1 cellular context compared by ENCODE assay signal in the genomic region with DNA sequence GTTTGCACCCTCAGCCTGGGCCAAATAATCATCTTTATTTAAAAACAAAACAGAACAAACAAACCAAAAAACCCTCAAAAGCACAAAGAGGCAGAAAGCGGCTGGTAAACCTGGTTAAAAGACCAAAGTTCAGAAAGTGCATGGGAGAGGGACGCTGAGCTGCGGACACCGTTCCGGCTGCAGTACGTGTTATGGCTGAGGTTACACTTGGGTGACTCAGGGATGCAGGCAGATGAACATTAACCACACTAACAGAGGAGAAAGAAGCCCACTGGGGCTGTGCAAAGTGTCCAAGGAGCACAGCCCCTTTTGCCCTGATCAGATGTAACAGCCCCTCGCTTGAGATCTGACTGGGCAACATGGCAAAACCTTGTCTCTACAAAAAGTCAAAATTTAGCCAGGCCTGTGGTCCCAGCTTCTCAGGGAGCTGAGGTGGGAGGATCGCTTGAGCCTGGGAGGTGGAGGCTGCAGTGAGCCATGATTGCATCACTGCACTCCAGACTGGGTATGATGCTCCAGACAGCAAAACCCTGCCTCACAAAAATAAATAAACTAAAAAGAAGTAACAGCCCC.
TF ChIP-seq lines count a peak whose summit lies in the region.

No MANE protein-coding gene starts in this region.

TF ChIP-seq in HepG2, 621 proteins besides CTCF, POLR2A, EP300 and RAD21 (continued from another document and continues in another):
- TF ChIP-seq BATF2 (CRISPR knock-in tag; IDR thresholded peaks at IDR 0.05) (no peak), ZFY (CRISPR knock-in tag; IDR thresholded peaks at IDR 0.05) (no peak), ZKSCAN5 (CRISPR knock-in tag; IDR thresholded peaks at IDR 0.05) (no peak), GZF1 (CRISPR knock-in tag; IDR thresholded peaks at IDR 0.05) (no peak), ZSCAN9 (CRISPR knock-in tag; IDR thresholded peaks at IDR 0.05; ENCODE audit: borderline replicate concordance) (peak; percentile 57; the same call in 1 of the 2 replicates), SP4 (CRISPR knock-in tag; IDR thresholded peaks at IDR 0.05) (no peak), HDAC1 (CRISPR knock-in tag; IDR thresholded peaks at IDR 0.05) (peak; percentile 27; the same call in 1 of the 2 replicates), KDM6A (CRISPR knock-in tag; IDR thresholded peaks at IDR 0.05; ENCODE audit: low read depth) (0 out of 2 replicates have a peak, but pooled peaks have one; percentile 11), ZNF207 (IDR thresholded peaks at IDR 0.05; ENCODE audit: borderline replicate concordance) (no peak), ZFAT (CRISPR knock-in tag; conservative IDR thresholded peaks at IDR 0.05) (no peak), YY1 (IDR thresholded peaks at IDR 0.05; ENCODE audit: insufficient read depth, insufficient replicate concordance, low read depth, low read length) (no peak), AHR (CRISPR knock-in tag; IDR thresholded peaks at IDR 0.05) (no peak; the same call in 1 of the 2 replicates), TAF1 (CRISPR knock-in tag; IDR thresholded peaks at IDR 0.05) (no peak), ZNF260 (CRISPR knock-in tag; IDR thresholded peaks at IDR 0.05; ENCODE audit: borderline replicate concordance, low read depth) (no peak), NR1H2 (CRISPR knock-in tag; IDR thresholded peaks at IDR 0.05; ENCODE audit: borderline replicate concordance, low read depth) (no peak), FOXO1 (CRISPR knock-in tag; IDR thresholded peaks at IDR 0.05) (peak; percentile 64; the same call in 1 of the 2 replicates), ZBTB37 (CRISPR knock-in tag; IDR thresholded peaks at IDR 0.05) (peak; percentile 81), PAF1 (CRISPR knock-in tag; IDR thresholded peaks at IDR 0.05) (no peak), NFRKB (IDR thresholded peaks at IDR 0.05) (no peak), TMF1 (CRISPR knock-in tag; IDR thresholded peaks at IDR 0.05; ENCODE audit: low read depth) (no peak), ZNF256 (CRISPR knock-in tag; conservative IDR thresholded peaks at IDR 0.05) (no peak), KLF6 (CRISPR knock-in tag; IDR thresholded peaks at IDR 0.05) (no peak), ZNF3 (CRISPR knock-in tag; IDR thresholded peaks at IDR 0.05) (no peak), ZNF432 (CRISPR knock-in tag; IDR thresholded peaks at IDR 0.05; ENCODE audit: borderline replicate concordance) (no peak), ZNF570 (CRISPR knock-in tag; IDR thresholded peaks at IDR 0.05; ENCODE audit: borderline replicate concordance) (no peak), ZNF224 (CRISPR knock-in tag; IDR thresholded peaks at IDR 0.05) (no peak), TBX2 (CRISPR knock-in tag; IDR thresholded peaks at IDR 0.05; ENCODE audit: borderline replicate concordance) (peak; percentile 77), DNMT3B (CRISPR knock-in tag; conservative IDR thresholded peaks at IDR 0.05) (no peak), NFE2 (CRISPR knock-in tag; IDR thresholded peaks at IDR 0.05) (no peak), PCBP2 (optimal IDR thresholded peaks at IDR 0.05; ENCODE audit: low read depth, low read length, poor library complexity, severe bottlenecking) (no peak), ZNF816 (CRISPR knock-in tag; IDR thresholded peaks at IDR 0.05; ENCODE audit: borderline replicate concordance) (no peak), ARNTL (CRISPR knock-in tag; IDR thresholded peaks at IDR 0.05) (peak; percentile 67; the same call in 1 of the 2 replicates), PRDM4 (CRISPR knock-in tag; IDR thresholded peaks at IDR 0.05; ENCODE audit: borderline replicate concordance) (no peak), SP2 (CRISPR knock-in tag; IDR thresholded peaks at IDR 0.05) (no peak), ZNF644 (CRISPR knock-in tag; IDR thresholded peaks at IDR 0.05; ENCODE audit: low read depth) (no peak), PAXIP1 (CRISPR knock-in tag; conservative IDR thresholded peaks at IDR 0.05) (peak; percentile 94), HNF4A (CRISPR knock-in tag; IDR thresholded peaks at IDR 0.05) (peak; percentile 90), MXD4 (CRISPR knock-in tag; IDR thresholded peaks at IDR 0.05) (no peak), ZFX (CRISPR knock-in tag; IDR thresholded peaks at IDR 0.05; ENCODE audit: low read depth) (peak; percentile 62), ZNF136 (CRISPR knock-in tag; IDR thresholded peaks at IDR 0.05; ENCODE audit: low read depth) (no peak), ZBTB21 (CRISPR knock-in tag; IDR thresholded peaks at IDR 0.05) (no peak)
- TF ChIP-seq, protein P1, sequence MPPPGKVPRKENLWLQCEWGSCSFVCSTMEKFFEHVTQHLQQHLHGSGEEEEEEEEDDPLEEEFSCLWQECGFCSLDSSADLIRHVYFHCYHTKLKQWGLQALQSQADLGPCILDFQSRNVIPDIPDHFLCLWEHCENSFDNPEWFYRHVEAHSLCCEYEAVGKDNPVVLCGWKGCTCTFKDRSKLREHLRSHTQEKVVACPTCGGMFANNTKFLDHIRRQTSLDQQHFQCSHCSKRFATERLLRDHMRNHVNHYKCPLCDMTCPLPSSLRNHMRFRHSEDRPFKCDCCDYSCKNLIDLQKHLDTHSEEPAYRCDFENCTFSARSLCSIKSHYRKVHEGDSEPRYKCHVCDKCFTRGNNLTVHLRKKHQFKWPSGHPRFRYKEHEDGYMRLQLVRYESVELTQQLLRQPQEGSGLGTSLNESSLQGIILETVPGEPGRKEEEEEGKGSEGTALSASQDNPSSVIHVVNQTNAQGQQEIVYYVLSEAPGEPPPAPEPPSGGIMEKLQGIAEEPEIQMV (CRISPR knock-in tag; IDR thresholded peaks at IDR 0.05; ENCODE audit: low read depth), result no peak
- TF ChIP-seq, protein P2, sequence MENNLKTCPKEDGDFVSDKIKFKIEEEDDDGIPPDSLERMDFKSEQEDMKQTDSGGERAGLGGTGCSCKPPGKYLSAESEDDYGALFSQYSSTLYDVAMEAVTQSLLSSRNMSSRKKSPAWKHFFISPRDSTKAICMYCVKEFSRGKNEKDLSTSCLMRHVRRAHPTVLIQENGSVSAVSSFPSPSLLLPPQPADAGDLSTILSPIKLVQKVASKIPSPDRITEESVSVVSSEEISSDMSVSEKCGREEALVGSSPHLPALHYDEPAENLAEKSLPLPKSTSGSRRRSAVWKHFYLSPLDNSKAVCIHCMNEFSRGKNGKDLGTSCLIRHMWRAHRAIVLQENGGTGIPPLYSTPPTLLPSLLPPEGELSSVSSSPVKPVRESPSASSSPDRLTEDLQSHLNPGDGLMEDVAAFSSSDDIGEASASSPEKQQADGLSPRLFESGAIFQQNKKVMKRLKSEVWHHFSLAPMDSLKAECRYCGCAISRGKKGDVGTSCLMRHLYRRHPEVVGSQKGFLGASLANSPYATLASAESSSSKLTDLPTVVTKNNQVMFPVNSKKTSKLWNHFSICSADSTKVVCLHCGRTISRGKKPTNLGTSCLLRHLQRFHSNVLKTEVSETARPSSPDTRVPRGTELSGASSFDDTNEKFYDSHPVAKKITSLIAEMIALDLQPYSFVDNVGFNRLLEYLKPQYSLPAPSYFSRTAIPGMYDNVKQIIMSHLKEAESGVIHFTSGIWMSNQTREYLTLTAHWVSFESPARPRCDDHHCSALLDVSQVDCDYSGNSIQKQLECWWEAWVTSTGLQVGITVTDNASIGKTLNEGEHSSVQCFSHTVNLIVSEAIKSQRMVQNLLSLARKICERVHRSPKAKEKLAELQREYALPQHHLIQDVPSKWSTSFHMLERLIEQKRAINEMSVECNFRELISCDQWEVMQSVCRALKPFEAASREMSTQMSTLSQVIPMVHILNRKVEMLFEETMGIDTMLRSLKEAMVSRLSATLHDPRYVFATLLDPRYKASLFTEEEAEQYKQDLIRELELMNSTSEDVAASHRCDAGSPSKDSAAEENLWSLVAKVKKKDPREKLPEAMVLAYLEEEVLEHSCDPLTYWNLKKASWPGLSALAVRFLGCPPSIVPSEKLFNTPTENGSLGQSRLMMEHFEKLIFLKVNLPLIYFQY (CRISPR knock-in tag; IDR thresholded peaks at IDR 0.05; ENCODE audit: borderline replicate concordance), result no peak
- TF ChIP-seq, protein P3, sequence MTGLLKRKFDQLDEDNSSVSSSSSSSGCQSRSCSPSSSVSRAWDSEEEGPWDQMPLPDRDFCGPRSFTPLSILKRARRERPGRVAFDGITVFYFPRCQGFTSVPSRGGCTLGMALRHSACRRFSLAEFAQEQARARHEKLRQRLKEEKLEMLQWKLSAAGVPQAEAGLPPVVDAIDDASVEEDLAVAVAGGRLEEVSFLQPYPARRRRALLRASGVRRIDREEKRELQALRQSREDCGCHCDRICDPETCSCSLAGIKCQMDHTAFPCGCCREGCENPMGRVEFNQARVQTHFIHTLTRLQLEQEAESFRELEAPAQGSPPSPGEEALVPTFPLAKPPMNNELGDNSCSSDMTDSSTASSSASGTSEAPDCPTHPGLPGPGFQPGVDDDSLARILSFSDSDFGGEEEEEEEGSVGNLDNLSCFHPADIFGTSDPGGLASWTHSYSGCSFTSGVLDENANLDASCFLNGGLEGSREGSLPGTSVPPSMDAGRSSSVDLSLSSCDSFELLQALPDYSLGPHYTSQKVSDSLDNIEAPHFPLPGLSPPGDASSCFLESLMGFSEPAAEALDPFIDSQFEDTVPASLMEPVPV (CRISPR knock-in tag; IDR thresholded peaks at IDR 0.05), result 0 out of 2 replicates have a peak, but pooled peaks have one; percentile 34
- TF ChIP-seq, protein P4, sequence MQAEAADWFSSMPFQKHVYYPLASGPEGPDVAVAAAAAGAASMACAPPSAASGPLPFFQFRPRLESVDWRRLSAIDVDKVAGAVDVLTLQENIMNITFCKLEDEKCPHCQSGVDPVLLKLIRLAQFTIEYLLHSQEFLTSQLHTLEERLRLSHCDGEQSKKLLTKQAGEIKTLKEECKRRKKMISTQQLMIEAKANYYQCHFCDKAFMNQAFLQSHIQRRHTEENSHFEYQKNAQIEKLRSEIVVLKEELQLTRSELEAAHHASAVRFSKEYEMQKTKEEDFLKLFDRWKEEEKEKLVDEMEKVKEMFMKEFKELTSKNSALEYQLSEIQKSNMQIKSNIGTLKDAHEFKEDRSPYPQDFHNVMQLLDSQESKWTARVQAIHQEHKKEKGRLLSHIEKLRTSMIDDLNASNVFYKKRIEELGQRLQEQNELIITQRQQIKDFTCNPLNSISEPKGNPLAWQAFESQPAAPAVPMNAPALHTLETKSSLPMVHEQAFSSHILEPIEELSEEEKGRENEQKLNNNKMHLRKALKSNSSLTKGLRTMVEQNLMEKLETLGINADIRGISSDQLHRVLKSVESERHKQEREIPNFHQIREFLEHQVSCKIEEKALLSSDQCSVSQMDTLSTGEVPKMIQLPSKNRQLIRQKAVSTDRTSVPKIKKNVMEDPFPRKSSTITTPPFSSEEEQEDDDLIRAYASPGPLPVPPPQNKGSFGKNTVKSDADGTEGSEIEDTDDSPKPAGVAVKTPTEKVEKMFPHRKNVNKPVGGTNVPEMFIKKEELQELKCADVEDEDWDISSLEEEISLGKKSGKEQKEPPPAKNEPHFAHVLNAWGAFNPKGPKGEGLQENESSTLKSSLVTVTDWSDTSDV (CRISPR knock-in tag; IDR thresholded peaks at IDR 0.05), result no peak
- TF ChIP-seq, protein P5, sequence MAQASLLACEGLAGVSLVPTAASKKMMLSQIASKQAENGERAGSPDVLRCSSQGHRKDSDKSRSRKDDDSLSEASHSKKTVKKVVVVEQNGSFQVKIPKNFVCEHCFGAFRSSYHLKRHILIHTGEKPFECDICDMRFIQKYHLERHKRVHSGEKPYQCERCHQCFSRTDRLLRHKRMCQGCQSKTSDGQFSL (CRISPR knock-in tag; IDR thresholded peaks at IDR 0.05), result no peak
